31 cellular contexts compared by ENCODE assay signal in the genomic region with DNA sequence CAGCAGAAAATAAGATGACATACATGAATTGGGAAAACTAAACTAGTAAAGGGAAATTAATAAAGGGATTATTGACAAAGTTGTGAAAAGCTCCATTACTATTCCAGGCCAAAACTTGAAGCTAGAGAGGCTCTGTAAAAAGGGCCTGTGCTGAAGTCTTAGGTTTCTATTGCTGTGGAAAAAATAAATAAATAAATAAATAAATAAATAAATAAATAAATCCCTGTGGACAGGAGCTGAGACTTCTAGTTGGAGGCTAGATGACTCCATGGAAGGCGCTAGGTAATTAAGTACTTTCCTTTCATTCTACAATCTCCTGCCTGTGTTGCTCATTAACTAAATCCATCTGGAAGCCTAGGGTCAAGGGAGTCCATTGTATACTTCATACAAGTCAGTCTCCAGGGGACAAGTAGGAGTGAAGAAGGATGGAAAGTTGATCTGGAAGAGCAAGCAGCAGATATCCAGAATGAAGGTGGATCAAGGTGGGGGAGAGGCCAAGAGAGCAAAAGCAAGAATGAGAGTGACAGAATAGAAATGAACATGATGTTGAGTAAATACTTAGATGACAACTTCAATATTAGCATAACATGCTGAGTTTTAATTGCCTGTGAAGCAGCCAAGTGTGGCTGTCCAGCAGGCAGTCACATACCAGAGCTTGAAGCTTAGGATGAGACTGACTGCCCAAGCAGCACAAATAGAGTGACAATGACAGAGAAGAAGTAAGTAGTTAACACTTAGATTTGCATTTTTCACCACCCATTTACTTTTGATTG. TPM values are rescaled to one million over a fixed set of nuclear protein-coding genes. Genes with fewer than 3 reads are reported as not detected.
"Had no signal": no experiment of that assay in that cellular context is flagged by ENCODE, and none has a peak within 500 bp of the region (broad histone marks: within the 10 kb centered on the region; RNA-seq: fewer than 3 reads in every experiment).

No MANE protein-coding gene starts in this region.

- H3K27me3 ChIP-seq: adrenal gland, right atrium auricular region, tibial nerve had no signal

- H3K4me1 ChIP-seq: adrenal gland, lower lobe of right lung, prostate gland, right atrium auricular region, tibial nerve had no signal

- H3K27me3 Mint-ChIP-seq: activated B cell treated with CpG ODN at 0.5 μM for 24 hours; activated CD4-positive, alpha-beta T cell treated with anti-CD3 and anti-CD28 coated beads for 36 hours; stimulated activated naive CD8-positive, alpha-beta T cell treated with anti-CD3 and anti-CD28 coated beads, Interleukin-15, Interleukin-2, amounts not matched to agents 100 ng/mL and 50 ng/mL, for 24 hours had no signal

- H3K27ac Mint-ChIP-seq: activated B cell treated with CpG ODN at 0.5 μM for 24 hours; activated CD4-positive, alpha-beta T cell treated with anti-CD3 and anti-CD28 coated beads for 36 hours; activated naive CD8-positive, alpha-beta T cell; activated T-cell treated with anti-CD3 and anti-CD28 coated beads, Interleukin-2, amount 50 U/mL, for 24 hours; activated T-helper 17 cell treated with anti-CD3 and anti-CD28 coated beads, Interleukin-2, amount 50 U/mL, for 72 hours; naive thymus-derived CD4-positive, alpha-beta T cell; stimulated activated naive CD8-positive, alpha-beta T cell treated with anti-CD3 and anti-CD28 coated beads, Interleukin-15, Interleukin-2, amounts not matched to agents 100 ng/mL and 50 ng/mL, for 24 hours had no signal

- DNase-seq: activated B cell treated with CpG ODN at 0.5 μM for 24 hours; activated CD4-positive, alpha-beta T cell treated with anti-CD3 and anti-CD28 coated beads for 36 hours; activated CD4-positive, alpha-beta T cell treated with anti-CD3 and anti-CD28 coated beads, Interleukin-2, amount 50 U/mL, for 4 hours; activated CD8-positive, alpha-beta memory T cell treated with anti-CD3 and anti-CD28 coated beads for 24 hours; activated CD8-positive, alpha-beta memory T cell treated with anti-CD3 and anti-CD28 coated beads, Interleukin-2, amount 50 U/mL, for 4 hours; activated T-cell treated with anti-CD3 and anti-CD28 coated beads, Interleukin-2, amount 50 U/mL, for 24 hours; adrenal gland; central memory CD4-positive, alpha-beta T cell; effector memory CD4-positive, alpha-beta T cell; foreskin melanocyte; hypothalamus; left cardiac atrium; lower lobe of right lung; naive thymus-derived CD4-positive, alpha-beta T cell; stimulated activated CD4-positive, alpha-beta T cell treated with anti-CD3 and anti-CD28 coated beads, Interleukin-12 subunit alpha, Interleukin-12 subunit beta, amount 100 ng/mL, for 4 hours; stimulated activated CD4-positive, alpha-beta T cell treated with anti-CD3 and anti-CD28 coated beads, Interleukin-4, amount 100 ng/mL, for 4 hours; T1000 had no signal

- H3K36me3 ChIP-seq: adrenal gland, lower lobe of right lung, prostate gland, right atrium auricular region, tibial nerve had no signal

- H3K4me3 ChIP-seq: adrenal gland, lower lobe of right lung, prostate gland, right atrium auricular region, tibial nerve had no signal

- ATAC-seq: activated CD4-positive, alpha-beta T cell treated with anti-CD3 and anti-CD28 coated beads for 36 hours; activated T-helper 17 cell treated with anti-CD3 and anti-CD28 coated beads, Interleukin-2, amount 50 U/mL, for 72 hours; esophagus mucosa; left cardiac atrium; lower lobe of right lung; naive thymus-derived CD4-positive, alpha-beta T cell had no signal

- H3K27ac ChIP-seq: adrenal gland, lower lobe of right lung, prostate gland, right atrium auricular region, tibial nerve had no signal

- H3K9me3 ChIP-seq: lower lobe of right lung, prostate gland, right atrium auricular region, tibial nerve had no signal

- H3K4me1 Mint-ChIP-seq: activated B cell treated with CpG ODN at 0.5 μM for 24 hours; activated CD4-positive, alpha-beta T cell treated with anti-CD3 and anti-CD28 coated beads for 36 hours; activated T-helper 17 cell treated with anti-CD3 and anti-CD28 coated beads, Interleukin-2, amount 50 U/mL, for 72 hours; naive thymus-derived CD4-positive, alpha-beta T cell had no signal

- H3K4me3 Mint-ChIP-seq: activated B cell treated with CpG ODN at 0.5 μM for 24 hours; activated CD4-positive, alpha-beta T cell treated with anti-CD3 and anti-CD28 coated beads for 36 hours; activated naive CD8-positive, alpha-beta T cell; activated T-cell treated with anti-CD3 and anti-CD28 coated beads, Interleukin-2, amount 50 U/mL, for 24 hours; activated T-helper 17 cell treated with anti-CD3 and anti-CD28 coated beads, Interleukin-2, amount 50 U/mL, for 72 hours; naive thymus-derived CD4-positive, alpha-beta T cell; stimulated activated naive CD8-positive, alpha-beta T cell treated with anti-CD3 and anti-CD28 coated beads, Interleukin-15, Interleukin-2, amounts not matched to agents 100 ng/mL and 50 ng/mL, for 24 hours had no signal

- H3K9me3 Mint-ChIP-seq: activated B cell treated with CpG ODN at 0.5 μM for 24 hours; activated T-cell treated with anti-CD3 and anti-CD28 coated beads, Interleukin-2, amount 50 U/mL, for 24 hours; activated T-helper 17 cell treated with anti-CD3 and anti-CD28 coated beads, Interleukin-2, amount 50 U/mL, for 72 hours; naive thymus-derived CD4-positive, alpha-beta T cell; stimulated activated naive CD8-positive, alpha-beta T cell treated with anti-CD3 and anti-CD28 coated beads, Interleukin-15, Interleukin-2, amounts not matched to agents 100 ng/mL and 50 ng/mL, for 24 hours had no signal

RNA-seq across cellular contexts. Expression of gene ACMSD, which starts 54.1 kb away (rescaled TPM):
- total RNA-seq: activated B cell treated with CpG ODN at 0.5 μM for 24 hours; activated CD4-positive, alpha-beta T cell treated with anti-CD3 and anti-CD28 coated beads for 36 hours; activated T-helper 17 cell treated with anti-CD3 and anti-CD28 coated beads, Interleukin-2, amount 50 U/mL, for 72 hours; astrocyte; dermis microvascular lymphatic vessel endothelial cell; endothelial cell of umbilical vein; esophagus mucosa; left cardiac atrium; lower lobe of right lung; mesenteric fat pad; naive thymus-derived CD4-positive, alpha-beta T cell; osteoblast; prostate gland; right atrium auricular region; T-helper 1 cell treated with Interleukin-12 subunit alpha and Interleukin-12 subunit beta and Interleukin-4 antibody, amounts not matched to agents 30 ng/mL and 1 ng/mL, for 36 hours; tibial nerve; urinary bladder had no signal
- polyA plus RNA-seq: endothelial cell of umbilical vein; naive thymus-derived CD4-positive, alpha-beta T cell; urinary bladder had no signal
